ENCODE assay signal across 2 cellular contexts in genomic region chr5:153775923-153776322, GRCh38.
TF ChIP-seq lines count a peak whose summit lies in the region.

No MANE protein-coding gene starts in this region.

TF ChIP-seq in GM12878, 131 proteins besides CTCF, POLR2A, EP300 and RAD21 (continued from another document):
- no peak for TF ChIP-seq REST (IDR thresholded peaks at IDR 0.05; ENCODE audit: low read depth, low read length)

TF ChIP-seq in WTC11, 78 proteins besides CTCF, POLR2A, EP300 and RAD21 (continued from another document):
- no peak for TF ChIP-seq ATF3 (CRISPR knock-in tag; conservative IDR thresholded peaks at IDR 0.05)
